Comparison of ENCODE assay signal across 8 cellular contexts in genomic region chr6:39865011-39865888, GRCh38.
DNase-seq lines count a peak whose midpoint lies in the region; ATAC-seq and TF ChIP-seq lines count a peak whose summit lies in the region.

No MANE protein-coding gene starts in this region.

- H3K9ac ChIP-seq in neuronal stem cell (ENCODE audit: low read depth, low read length, poor library complexity): no peak overlapping the region

- peak; percentile 89 for TF ChIP-seq CTCF in thoracic aorta (IDR thresholded peaks at IDR 0.05)

- H3K27ac ChIP-seq in neuronal stem cell (replicated peaks; ENCODE audit: low read length) (no peak overlapping the region), thoracic aorta (no peak overlapping the region)

- WGBS in neuronal stem cell (ENCODE audit: extremely low coverage in 2 of 2, insufficient read length in 2 of 2, insufficient replicate concordance in 1 of 2), 2 donors: 100% methylated on average over 1 of the region's 15 CpGs; no CpG with 5 or more reads in 1 of the 2 donors

- H3K79me1 ChIP-seq in neuronal stem cell (ENCODE audit: low read depth, low read length): no peaks in the 10 kb centered on the region

- H3K18ac ChIP-seq in neuronal stem cell (ENCODE audit: low read length): no peak overlapping the region

- H2BK5ac ChIP-seq in neuronal stem cell (ENCODE audit: low read length): no peak overlapping the region

- no peak overlapping the region for H2BK12ac ChIP-seq in neuronal stem cell (ENCODE audit: low read length)

- H3K4ac ChIP-seq in neuronal stem cell (ENCODE audit: low read length): no peak overlapping the region

- H2AK5ac ChIP-seq in neuronal stem cell (ENCODE audit: low read depth, low read length): no peak overlapping the region

- no peak overlapping the region for H3K4me3 ChIP-seq in neuronal stem cell (ENCODE audit: low read length in 2 of 2)
- H3K4me3 ChIP-seq in thoracic aorta: no peak overlapping the region

- H2BK15ac ChIP-seq in neuronal stem cell (ENCODE audit: low read length): no peak overlapping the region

- no peaks in the 10 kb centered on the region for H3K27me3 ChIP-seq in neuronal stem cell (ENCODE audit: control insufficient read depth in 3 of 3, insufficient read depth in 3 of 3, low read depth in 1 of 3, low read length in 3 of 3)
- no peaks in the 10 kb centered on the region for H3K27me3 ChIP-seq in thoracic aorta (replicated peaks; ENCODE audit: insufficient read depth)

- no peaks in the 10 kb centered on the region for H3K9me3 ChIP-seq in neuronal stem cell (replicated peaks in 1 of 2; ENCODE audit: control insufficient read depth in 2 of 2, insufficient read depth in 1 of 2, low read depth in 1 of 2, low read length in 2 of 2)
- H3K9me3 ChIP-seq in thoracic aorta: no peaks in the 10 kb centered on the region

- no peak overlapping the region for H3K23ac ChIP-seq in neuronal stem cell (ENCODE audit: low read depth, low read length, poor library complexity)

- H3K14ac ChIP-seq in neuronal stem cell (ENCODE audit: low read length): no peak overlapping the region

- H2BK120ac ChIP-seq in neuronal stem cell (ENCODE audit: low read depth, low read length): no peak overlapping the region

- DNase-seq in activated CD4-positive, CD25-positive, alpha-beta regulatory T cell (lab: John Stamatoyannopoulos, UW): peak; percentile 2 to 28 (median 13)
- DNase-seq in NCI-H226: peak; percentile 30
- peak; percentile 44 for DNase-seq in activated T-cell treated with anti-CD3 and anti-CD28 coated beads for 24 hours (ENCODE audit: low read depth)
- peak; percentile 46 for DNase-seq in fibroblast of peridontal ligament (ENCODE audit: extremely low read depth)
- peak; percentile 27 for DNase-seq in neuronal stem cell (ENCODE audit: low spot score)
- DNase-seq in thoracic aorta (ENCODE audit: low spot score): no peak

- no peak overlapping the region for H3K4me2 ChIP-seq in neuronal stem cell (ENCODE audit: insufficient read depth, low read length, poor library complexity, severe bottlenecking)

- H4K91ac ChIP-seq in neuronal stem cell (ENCODE audit: low read depth, low read length, poor library complexity): no peak overlapping the region

- no peak overlapping the region for H4K8ac ChIP-seq in neuronal stem cell (ENCODE audit: low read depth, low read length)

- no peaks in the 10 kb centered on the region for H3K36me3 ChIP-seq in neuronal stem cell (replicated peaks in 1 of 2; ENCODE audit: control insufficient read depth in 2 of 2, insufficient read depth in 2 of 2, low read length in 2 of 2)
- H3K36me3 ChIP-seq in thoracic aorta: peaks cover 33% of the 10 kb centered on the region

- no peak for ATAC-seq in activated CD4-positive, CD25-positive, alpha-beta regulatory T cell treated with anti-CD3 and anti-CD28 coated beads, Interleukin-2, amount 50 U/mL, for 24 hours
- ATAC-seq in thoracic aorta (ENCODE audit: insufficient number of reproducible peaks, low FRiP score, low read depth): peak; percentile 67
- ATAC-seq in HG03469 (IDR thresholded peaks at IDR 0.05; ENCODE audit: unreplicated experiment): no peak

- no peak overlapping the region for H2AFZ ChIP-seq in neuronal stem cell (ENCODE audit: low read length)

- peaks cover 0 to 6% of the 10 kb centered on the region in 2 donors for H3K4me1 ChIP-seq in neuronal stem cell (ENCODE audit: control insufficient read depth in 2 of 2, insufficient read depth in 1 of 2, low read depth in 1 of 2, low read length in 2 of 2)
- H3K4me1 ChIP-seq in thoracic aorta (ENCODE audit: control insufficient read depth in 1 of 2, low read depth in 2 of 2): peaks cover 10 to 19% of the 10 kb centered on the region in 2 donors
